ENCODE assay signal across 8 cellular contexts in genomic region chr9:110257097-110257955, GRCh38. TPM values are rescaled to one million over a fixed set of nuclear protein-coding genes. Genes with fewer than 3 reads are reported as not detected.
A peak's percentile ranks its signal among the peaks of the same experiment; 100 is the strongest.
DNase-seq lines count a peak whose midpoint lies in the region; ATAC-seq and TF ChIP-seq lines count a peak whose summit lies in the region.

No MANE protein-coding gene starts in this region.

- CTCF ChIA-PET in activated B cell treated with CpG ODN at 0.5 μM for 24 hours (lab: Charles Lee): interaction anchor here (1.1 kb wide), 2 partner anchors 40 to 354 kb away, joined by 3 read pairs; no protein-coding TSS in a partner anchor

- peak overlapping the region; percentile 96 for H3K4me3 Mint-ChIP-seq in T-helper 1 cell treated with Interleukin-12 subunit alpha and Interleukin-12 subunit beta and Interleukin-4 antibody, amounts not matched to agents 30 μg/mL and 1 μg/mL, for 36 hours
- H3K4me3 Mint-ChIP-seq in activated B cell treated with CpG ODN at 0.5 μM for 24 hours (peak overlapping the region; percentile 92), nephron progenitor cell (peak overlapping the region; percentile 99)

- H3K9me3 Mint-ChIP-seq in T-helper 1 cell treated with Interleukin-12 subunit alpha and Interleukin-12 subunit beta and Interleukin-4 antibody, amounts not matched to agents 30 μg/mL and 1 μg/mL, for 36 hours: no peaks in the 10 kb centered on the region
- H3K9me3 Mint-ChIP-seq in activated B cell treated with CpG ODN at 0.5 μM for 24 hours (no peaks in the 10 kb centered on the region), nephron progenitor cell (no peaks in the 10 kb centered on the region)

- TF ChIP-seq CTCF in activated B cell treated with CpG ODN at 0.5 μM for 24 hours (IDR thresholded peaks at IDR 0.05): no peak
- TF ChIP-seq CTCF in fibroblast of mammary gland (conservative IDR thresholded peaks at IDR 0.05; ENCODE audit: control insufficient read depth, insufficient read depth, low read depth, low read length): no peak
- TF ChIP-seq CTCF in nephron progenitor cell (IDR thresholded peaks at IDR 0.05): no peak

- peaks cover 40% of the 10 kb centered on the region for H3K4me1 Mint-ChIP-seq in T-helper 1 cell treated with Interleukin-12 subunit alpha and Interleukin-12 subunit beta and Interleukin-4 antibody, amounts not matched to agents 30 μg/mL and 1 μg/mL, for 36 hours (ENCODE audit: low read depth)
- H3K4me1 Mint-ChIP-seq in activated B cell treated with CpG ODN at 0.5 μM for 24 hours (peaks cover 62% of the 10 kb centered on the region), nephron progenitor cell (peaks cover 57% of the 10 kb centered on the region)

- H3K27ac Mint-ChIP-seq in T-helper 1 cell treated with Interleukin-12 subunit alpha and Interleukin-12 subunit beta and Interleukin-4 antibody, amounts not matched to agents 30 μg/mL and 1 μg/mL, for 36 hours: peak overlapping the region; percentile 99
- H3K27ac Mint-ChIP-seq in activated B cell treated with CpG ODN at 0.5 μM for 24 hours (peak overlapping the region; percentile 88), nephron progenitor cell (peak overlapping the region; percentile 94)

- H3K27me3 Mint-ChIP-seq in T-helper 1 cell treated with Interleukin-12 subunit alpha and Interleukin-12 subunit beta and Interleukin-4 antibody, amounts not matched to agents 30 μg/mL and 1 μg/mL, for 36 hours (ENCODE audit: low read depth): peaks cover 18% of the 10 kb centered on the region
- H3K27me3 Mint-ChIP-seq in activated B cell treated with CpG ODN at 0.5 μM for 24 hours (no peaks in the 10 kb centered on the region), nephron progenitor cell (ENCODE audit: low read depth, poor library complexity) (peaks cover 7% of the 10 kb centered on the region)

- H3K36me3 Mint-ChIP-seq in T-helper 1 cell treated with Interleukin-12 subunit alpha and Interleukin-12 subunit beta and Interleukin-4 antibody, amounts not matched to agents 30 μg/mL and 1 μg/mL, for 36 hours (ENCODE audit: low read depth): peaks cover 10% of the 10 kb centered on the region
- H3K36me3 Mint-ChIP-seq in activated B cell treated with CpG ODN at 0.5 μM for 24 hours (ENCODE audit: low read depth) (peaks cover 6% of the 10 kb centered on the region), nephron progenitor cell (ENCODE audit: low read depth) (peaks cover 14% of the 10 kb centered on the region)

- POLR2A ChIA-PET in activated B cell treated with CpG ODN at 0.5 μM for 24 hours (lab: Charles Lee): interaction anchor here (0.6 to 1.2 kb wide), 5 partner anchors 15 to 291 kb away, joined by 3 to 8 read pairs (median 6); no protein-coding TSS in a partner anchor

- ATAC-seq in HG03175 (IDR thresholded peaks at IDR 0.05; ENCODE audit: unreplicated experiment) (peak; percentile 2), activated B cell treated with CpG ODN at 0.5 μM for 24 hours (ENCODE audit: low read depth) (no peak)

- H3K4me3 ChIP-seq in fibroblast of mammary gland (ENCODE audit: control insufficient read depth, low read depth, low read length): peak overlapping the region; percentile 86

- no peak for DNase-seq in T-helper 1 cell
- DNase-seq in activated B cell treated with CpG ODN at 0.5 μM for 24 hours: no peak
- DNase-seq in fibroblast of mammary gland (ENCODE audit: low read depth): no peak
- DNase-seq in nephron progenitor cell: peak; percentile 10
- DNase-seq in COR-L47 (lab: John Stamatoyannopoulos, UW): no peak
- no peak for DNase-seq in NCI-H1105 treated with DMSO at 0.1 percent for 48 hours (lab: John Stamatoyannopoulos, UW)

- intact Hi-C loops in activated B cell treated with CpG ODN at 0.5 μM for 24 hours (cut with micrococcal nuclease): loop anchor here (2.0 to 10.0 kb wide), 7 partner anchors 59 to 1325 kb away; partner anchors contain the start of genes ABITRAM, CTNNAL1 and ELP1

RNA-seq across cellular contexts. Expression of gene TXN, which starts 1.0 kb away (rescaled TPM):
- total RNA-seq in activated B cell treated with CpG ODN at 0.5 μM for 24 hours: 205 and 237 TPM in 2 replicates

RNA-seq across cellular contexts. Expression of gene C9orf152, which starts 49.4 kb away (rescaled TPM):
- not detected in 2 replicates for total RNA-seq in activated B cell treated with CpG ODN at 0.5 μM for 24 hours
